23 cellular contexts compared by ENCODE assay signal in genomic region chr1:219277304-219277840, GRCh38.
"Had no signal": no experiment of that assay in that cellular context is flagged by ENCODE, and none has a peak within 500 bp of the region (broad histone marks: within the 10 kb centered on the region; RNA-seq: fewer than 3 reads in every experiment).

No MANE protein-coding gene starts in this region.

- H3K36me3 Mint-ChIP-seq: activated naive CD8-positive, alpha-beta T cell treated with anti-CD3 and anti-CD28 coated beads, Interleukin-2, amount 10 ng/mL, durations not matched to agents 7 days and 5 days; natural killer cell had no signal

- H3K36me3 ChIP-seq: breast epithelium, right atrium auricular region, suprapubic skin had no signal

- H3K27me3 Mint-ChIP-seq: activated CD4-positive, alpha-beta T cell treated with anti-CD3 and anti-CD28 coated beads, Interleukin-2, amount 10 ng/mL, durations not matched to agents 7 days and 5 days; activated naive CD8-positive, alpha-beta T cell treated with anti-CD3 and anti-CD28 coated beads, Interleukin-2, amount 10 ng/mL, durations not matched to agents 7 days and 5 days; dendritic cell treated with granulocyte-macrophage colony-stimulating factor and Interleukin-4, amounts not matched to agents 40 ng/mL and 50 ng/mL, for 4 days; progenitor cell of endocrine pancreas had no signal

- H3K27ac ChIP-seq: breast epithelium, epithelial cell of prostate, left ventricle myocardium inferior, right atrium auricular region, skin epidermis, suprapubic skin had no signal

- ATAC-seq: natural killer cell; stimulated activated naive CD8-positive, alpha-beta T cell treated with anti-CD3 and anti-CD28 coated beads, Interleukin-15, Interleukin-2, amounts not matched to agents 100 U/mL and 50 U/mL, for 24 hours had no signal

- H3K4me1 ChIP-seq: breast epithelium, right atrium auricular region, suprapubic skin had no signal

- H3K9me3 ChIP-seq: breast epithelium, left ventricle myocardium inferior, right atrium auricular region, suprapubic skin had no signal

- H3K9me3 Mint-ChIP-seq: activated CD4-positive, alpha-beta T cell treated with anti-CD3 and anti-CD28 coated beads, Interleukin-2, amount 10 ng/mL, durations not matched to agents 7 days and 5 days; activated naive CD8-positive, alpha-beta T cell treated with anti-CD3 and anti-CD28 coated beads, Interleukin-2, amount 10 ng/mL, durations not matched to agents 7 days and 5 days; activated T-helper 1 cell treated with anti-CD3 and anti-CD28 coated beads, Interleukin-12 subunit alpha, Interleukin-12 subunit beta, Interleukin-2, Interleukin-4 antibody, amounts not matched to agents 30 ng/mL and 10 ng/mL and 1 ng/mL, durations not matched to agents 14 hours and 24 hours and 36 hours; dendritic cell treated with granulocyte-macrophage colony-stimulating factor and Interleukin-4, amounts not matched to agents 40 ng/mL and 50 ng/mL, for 4 days; T-helper 2 cell treated with Interferon-gamma antibody and Interleukin-4, amounts not matched to agents 5 μg/mL and 100 μg/mL, for 36 hours had no signal

- H3K4me3 ChIP-seq: breast epithelium, left ventricle myocardium inferior, right atrium auricular region, skin epidermis, suprapubic skin had no signal

- H3K27me3 ChIP-seq: breast epithelium, right atrium auricular region, suprapubic skin had no signal

- H3K4me3 Mint-ChIP-seq: activated CD4-positive, alpha-beta T cell treated with anti-CD3 and anti-CD28 coated beads, Interleukin-2, amount 10 ng/mL, durations not matched to agents 7 days and 5 days; activated naive CD8-positive, alpha-beta T cell treated with anti-CD3 and anti-CD28 coated beads, Interleukin-2, amount 10 ng/mL, durations not matched to agents 7 days and 5 days; activated T-helper 1 cell treated with anti-CD3 and anti-CD28 coated beads, Interleukin-12 subunit alpha, Interleukin-12 subunit beta, Interleukin-2, Interleukin-4 antibody, amounts not matched to agents 30 ng/mL and 10 ng/mL and 1 ng/mL, durations not matched to agents 14 hours and 24 hours and 36 hours; dendritic cell treated with granulocyte-macrophage colony-stimulating factor and Interleukin-4, amounts not matched to agents 40 ng/mL and 50 ng/mL, for 4 days; natural killer cell; T-helper 2 cell treated with Interferon-gamma antibody and Interleukin-4, amounts not matched to agents 5 μg/mL and 100 μg/mL, for 36 hours had no signal

- H3K4me1 Mint-ChIP-seq: activated CD4-positive, alpha-beta T cell treated with anti-CD3 and anti-CD28 coated beads, Interleukin-2, amount 10 ng/mL, durations not matched to agents 7 days and 5 days; activated naive CD8-positive, alpha-beta T cell treated with anti-CD3 and anti-CD28 coated beads, Interleukin-2, amount 10 ng/mL, durations not matched to agents 7 days and 5 days; natural killer cell had no signal

- H3K27ac Mint-ChIP-seq: activated CD4-positive, alpha-beta T cell treated with anti-CD3 and anti-CD28 coated beads, Interleukin-2, amount 10 ng/mL, durations not matched to agents 7 days and 5 days; activated naive CD8-positive, alpha-beta T cell treated with anti-CD3 and anti-CD28 coated beads, Interleukin-2, amount 10 ng/mL, durations not matched to agents 7 days and 5 days; activated T-helper 1 cell treated with anti-CD3 and anti-CD28 coated beads, Interleukin-12 subunit alpha, Interleukin-12 subunit beta, Interleukin-2, Interleukin-4 antibody, amounts not matched to agents 30 ng/mL and 10 ng/mL and 1 ng/mL, durations not matched to agents 14 hours and 24 hours and 36 hours; dendritic cell treated with granulocyte-macrophage colony-stimulating factor and Interleukin-4, amounts not matched to agents 40 ng/mL and 50 ng/mL, for 4 days; natural killer cell; progenitor cell of endocrine pancreas; T-helper 2 cell treated with Interferon-gamma antibody and Interleukin-4, amounts not matched to agents 5 μg/mL and 100 μg/mL, for 36 hours had no signal

- DNase-seq: activated CD4-positive, alpha-beta T cell treated with anti-CD3 and anti-CD28 coated beads, Interleukin-2, amount 10 ng/mL, durations not matched to agents 7 days and 5 days; activated CD8-positive, alpha-beta memory T cell treated with anti-CD3 and anti-CD28 coated beads for 24 hours; activated naive CD4-positive, alpha-beta T cell; activated naive CD8-positive, alpha-beta T cell treated with anti-CD3 and anti-CD28 coated beads, Interleukin-2, amount 10 ng/mL, durations not matched to agents 7 days and 5 days; anterior cingulate cortex; cerebellar nuclear complex; effector memory CD4-positive, alpha-beta T cell; kidney; left ventricle myocardium inferior; natural killer cell; stimulated activated CD4-positive, alpha-beta T cell treated with anti-CD3 and anti-CD28 coated beads, Interleukin-15, amount 100 ng/mL, for 24 hours; stimulated activated CD4-positive, alpha-beta T cell treated with anti-CD3 and anti-CD28 coated beads, Interleukin-4, amount 100 ng/mL, for 1 hour; stimulated activated naive CD8-positive, alpha-beta T cell treated with anti-CD3 and anti-CD28 coated beads, Interleukin-15, Interleukin-2, amounts not matched to agents 100 U/mL and 50 U/mL, for 24 hours; trophoblast cell had no signal
